18 cellular contexts compared by ENCODE assay signal in the genomic region with DNA sequence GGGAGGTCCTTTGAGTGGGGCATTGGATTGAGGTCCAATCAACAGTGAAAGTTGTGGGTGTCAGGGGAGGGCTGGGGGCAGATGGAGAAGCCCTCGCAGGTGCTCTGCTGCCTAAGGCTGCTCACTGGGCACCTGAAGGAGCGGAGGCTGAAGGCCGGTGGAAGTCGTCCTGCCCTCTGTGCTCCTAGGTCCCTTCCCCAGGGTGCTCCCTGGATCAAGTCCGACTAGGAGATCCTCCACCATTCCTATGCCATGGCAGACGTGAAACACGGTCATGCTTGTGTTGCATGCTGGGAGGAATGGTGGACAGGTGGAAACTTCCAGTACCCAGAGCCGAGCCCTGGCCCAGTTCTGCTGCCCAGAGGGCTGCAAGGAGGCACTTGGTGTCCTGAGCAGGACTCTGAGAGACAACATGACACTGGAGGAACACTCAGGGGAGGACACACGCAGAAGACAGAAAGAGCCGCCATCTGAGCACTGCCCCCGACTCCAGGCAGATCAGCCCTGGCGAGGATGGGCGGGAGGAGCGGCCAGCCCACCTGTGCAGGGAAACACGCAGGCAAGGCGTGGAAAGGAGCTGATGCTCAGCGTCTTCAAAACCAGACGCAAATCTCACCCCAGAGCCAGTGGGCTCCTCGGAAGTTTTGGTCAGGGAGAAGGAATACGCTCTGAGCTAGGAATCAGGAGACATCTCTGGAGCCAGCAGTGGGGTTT.
"Had no signal": no experiment of that assay in that cellular context is flagged by ENCODE, and none has a peak within 500 bp of the region (broad histone marks: within the 10 kb centered on the region; RNA-seq: fewer than 3 reads in every experiment).

No MANE protein-coding gene starts in this region.

- ATAC-seq: esophagus mucosa, heart left ventricle, left lung had no signal

- H3K4me1 ChIP-seq: heart left ventricle, left lung, tibial artery, upper lobe of left lung, vagina had no signal

- H3K4me3 ChIP-seq: dorsolateral prefrontal cortex, heart left ventricle, left lung, lung, right atrium auricular region, tibial artery, upper lobe of left lung, vagina had no signal

- DNase-seq: cortex of kidney; effector memory CD4-positive, alpha-beta T cell; heart left ventricle; immature natural killer cell; left lung; mesendoderm; naive B cell; small intestine; stimulated activated CD4-positive, alpha-beta T cell treated with anti-CD3 and anti-CD28 coated beads, Interleukin-12 subunit alpha, Interleukin-12 subunit beta, amount 100 ng/mL, for 4 hours; stimulated activated naive CD4-positive, alpha-beta T cell treated with Interleukin-2 at 50 U/mL for 16 hours; upper lobe of left lung had no signal

- H3K27me3 ChIP-seq: neutrophil, right atrium auricular region, tibial artery, upper lobe of left lung, vagina had no signal

- H3K36me3 ChIP-seq: heart left ventricle, left lung, neutrophil, right atrium auricular region, tibial artery, upper lobe of left lung, vagina had no signal

- H3K27ac ChIP-seq: heart left ventricle, left lung, neutrophil, right atrium auricular region, tibial artery, upper lobe of left lung, vagina had no signal

- H3K9me3 ChIP-seq: heart left ventricle, left lung, neutrophil, right atrium auricular region, tibial artery, upper lobe of left lung, vagina had no signal
